8 cellular contexts compared by ENCODE assay signal in genomic region chr16:4426021-4426684, GRCh38. TPM values are rescaled to one million over a fixed set of nuclear protein-coding genes. Genes with fewer than 3 reads are reported as not detected.
A peak's percentile ranks its signal among the peaks of the same experiment; 100 is the strongest.
DNase-seq lines count a peak whose midpoint lies in the region; ATAC-seq and TF ChIP-seq lines count a peak whose summit lies in the region.

No MANE protein-coding gene starts in this region.

- H4K20me1 ChIP-seq in GM23338 (replicated peaks; ENCODE audit: insufficient read depth) (peaks cover 6% of the 10 kb centered on the region), Loucy (ENCODE audit: insufficient read depth, low read length, poor library complexity, severe bottlenecking) (peaks cover 9% of the 10 kb centered on the region)

- no peaks in the 10 kb centered on the region for H3K9me3 ChIP-seq in Loucy (ENCODE audit: insufficient read depth, low read depth, low read length)
- no peaks in the 10 kb centered on the region for H3K9me3 ChIP-seq in mucosa of rectum (ENCODE audit: control insufficient read depth in 2 of 2, low read length in 2 of 2)

- H3K79me2 ChIP-seq in GM23338 (replicated peaks; ENCODE audit: insufficient read depth): peaks cover 47% of the 10 kb centered on the region
- H3K79me2 ChIP-seq in Loucy (ENCODE audit: insufficient read depth, low read length): peaks cover 23% of the 10 kb centered on the region

- H3K4me1 Mint-ChIP-seq in GM23338 (peaks cover 16% of the 10 kb centered on the region), chondrocyte (ENCODE audit: low read depth) (peaks cover 25% of the 10 kb centered on the region)

- H3K9ac ChIP-seq in Loucy (ENCODE audit: low read depth, low read length, poor library complexity, severe bottlenecking): peak overlapping the region; percentile 84
- H3K9ac ChIP-seq in mucosa of rectum (ENCODE audit: low read depth in 1 of 2, low read length in 2 of 2): peak overlapping the region; percentile 95 to 98

- H3K27me3 ChIP-seq in GM23338 (ENCODE audit: insufficient read depth) (no peaks in the 10 kb centered on the region), Loucy (ENCODE audit: insufficient read depth, low read length, poor library complexity, severe bottlenecking) (no peaks in the 10 kb centered on the region), mucosa of rectum (ENCODE audit: control insufficient read depth in 2 of 2, insufficient read depth in 2 of 2, low read length in 2 of 2) (no peaks in the 10 kb centered on the region)

- H3K4me2 ChIP-seq in GM23338 (peak overlapping the region; percentile 96), Loucy (ENCODE audit: low read depth, low read length, poor library complexity, severe bottlenecking) (peak overlapping the region; percentile 94)

- H3K4me3 Mint-ChIP-seq in GM23338 (peak overlapping the region; percentile 97), chondrocyte (ENCODE audit: unreplicated experiment) (peak overlapping the region; percentile 97)

- H3K36me3 Mint-ChIP-seq in GM23338 (ENCODE audit: low read depth) (peaks cover 12% of the 10 kb centered on the region), chondrocyte (ENCODE audit: low read depth) (peaks cover 3% of the 10 kb centered on the region)

- DNase-seq in NCI-H748 (lab: John Stamatoyannopoulos, UW; ENCODE audit: unreplicated experiment) (peak; percentile 37), NCI-H748 treated with DMSO at 0.1 percent for 48 hours (lab: John Stamatoyannopoulos, UW) (no peak), GM23338 (ENCODE audit: low spot score) (peak; percentile 54), chondrocyte (ENCODE audit: low spot score) (no peak), HPDE6-E6E7 (ENCODE audit: extremely low spot score) (no peak)
- DNase-seq in effector CD4-positive, alpha-beta T cell: no peak

- H3F3A ChIP-seq in GM23338 (replicated peaks; ENCODE audit: low read depth): 0 out of 2 replicates have a peak, but pooled peaks cover 4% of the 10 kb centered on the region
- H3F3A ChIP-seq in Loucy (ENCODE audit: low read depth): no peaks in the 10 kb centered on the region

- H2AFZ ChIP-seq in GM23338 (peak overlapping the region; percentile 93), Loucy (ENCODE audit: low read length) (peak overlapping the region; percentile 66)

- peaks cover 16% of the 10 kb centered on the region for H3K4me1 ChIP-seq in GM23338 (ENCODE audit: insufficient read depth)
- H3K4me1 ChIP-seq in Loucy (ENCODE audit: insufficient read depth, low read length, poor library complexity, severe bottlenecking): peaks cover 7% of the 10 kb centered on the region
- peaks cover 14 to 16% of the 10 kb centered on the region in 2 donors for H3K4me1 ChIP-seq in mucosa of rectum (ENCODE audit: control insufficient read depth in 2 of 2, insufficient read depth in 2 of 2, low read length in 2 of 2)

- H3K9me3 Mint-ChIP-seq in GM23338 (no peaks in the 10 kb centered on the region), chondrocyte (ENCODE audit: low read depth) (no peaks in the 10 kb centered on the region)

- H3K4me3 ChIP-seq in GM23338 (peak overlapping the region; percentile 67), Loucy (ENCODE audit: low read length, poor library complexity, severe bottlenecking) (peak overlapping the region; percentile 93), mucosa of rectum (ENCODE audit: low read length in 2 of 2) (peak overlapping the region; percentile 99 to 100)

- ATAC-seq in GM23338: peak; percentile 28

- peaks cover 11% of the 10 kb centered on the region for H3K27me3 Mint-ChIP-seq in GM23338 (ENCODE audit: insufficient read depth, low read depth, poor library complexity)
- no peaks in the 10 kb centered on the region for H3K27me3 Mint-ChIP-seq in chondrocyte (ENCODE audit: low read depth)

- H3K36me3 ChIP-seq in GM23338 (ENCODE audit: insufficient read depth) (no peaks in the 10 kb centered on the region; the same call in 1 of the 2 replicates), Loucy (ENCODE audit: insufficient read depth, low read length) (no peaks in the 10 kb centered on the region), mucosa of rectum (ENCODE audit: control insufficient read depth in 2 of 2, insufficient read depth in 2 of 2, low read length in 2 of 2) (peaks cover 0 to 3% of the 10 kb centered on the region in 2 donors)

- H3K27ac ChIP-seq in GM23338 (ENCODE audit: low read depth) (peak overlapping the region; percentile 95), mucosa of rectum (ENCODE audit: low read depth in 2 of 2, low read length in 2 of 2) (peak overlapping the region; percentile 96 to 99)

- H3K9me2 ChIP-seq in GM23338 (ENCODE audit: insufficient read depth) (no peaks in the 10 kb centered on the region), Loucy (replicated peaks; ENCODE audit: low read depth, low read length) (no peaks in the 10 kb centered on the region)

- TF ChIP-seq CTCF in GM23338 (conservative IDR thresholded peaks at IDR 0.05; ENCODE audit: low read depth in 2 of 2): no peak
- TF ChIP-seq CTCF in Loucy (conservative IDR thresholded peaks at IDR 0.05; ENCODE audit: low read length): no peak
- no peak for TF ChIP-seq CTCF in chondrocyte (IDR thresholded peaks at IDR 0.05)

- H3K27ac Mint-ChIP-seq in GM23338 (peak overlapping the region; percentile 97), chondrocyte (ENCODE audit: unreplicated experiment) (peak overlapping the region; percentile 98)

TF ChIP-seq in GM23338, 12 proteins besides CTCF, POLR2A, EP300 and RAD21 (continues in another document):
- no peak for TF ChIP-seq CREB1 (CRISPR knock-in tag; IDR thresholded peaks at IDR 0.05; ENCODE audit: low read depth)
- TF ChIP-seq EZH2 (IDR thresholded peaks at IDR 0.05; ENCODE audit: low read depth, unreplicated experiment): no peak
- no peak for TF ChIP-seq NANOG (IDR thresholded peaks at IDR 0.05; ENCODE audit: borderline replicate concordance)
- no peak for TF ChIP-seq ETS1 (IDR thresholded peaks at IDR 0.05)
- no peak for TF ChIP-seq ZNF331 (CRISPR knock-in tag; IDR thresholded peaks at IDR 0.05; ENCODE audit: low read depth)
- no peak for TF ChIP-seq STAT1 (IDR thresholded peaks at IDR 0.05; ENCODE audit: unreplicated experiment)
- TF ChIP-seq ZNF114 (CRISPR knock-in tag; IDR thresholded peaks at IDR 0.05): no peak
- no peak for TF ChIP-seq EZH2phosphoT487 (IDR thresholded peaks at IDR 0.05; ENCODE audit: unreplicated experiment)
- no peak for TF ChIP-seq JUNB (IDR thresholded peaks at IDR 0.05; ENCODE audit: unreplicated experiment)

RNA-seq across cellular contexts. Expression of gene DNAJA3, which starts 0.5 kb away (rescaled TPM):
- total RNA-seq in GM23338 (2014; rRNA removed; shearing (Covaris generic)): 75.5 and 75.9 TPM in 2 replicates
- polyA plus RNA-seq in GM23338 (2016; fragmentation: Nextera tagmentation; extraction: Ambion mirVana): 46.6 and 56.3 TPM in 2 replicates
- 27.5 to 28.0 TPM (median 27.8 TPM) in 3 replicates for total RNA-seq in chondrocyte

RNA-seq across cellular contexts. Expression of gene CORO7, which starts 9.8 kb away (rescaled TPM):
- total RNA-seq in GM23338 (2014; rRNA removed; shearing (Covaris generic)): 40.5 and 46.4 TPM in 2 replicates
- 14.2 and 19.1 TPM in 2 replicates for polyA plus RNA-seq in GM23338 (2016; fragmentation: Nextera tagmentation; extraction: Ambion mirVana)
- 18.8 to 26.0 TPM (median 24.6 TPM) in 3 replicates for total RNA-seq in chondrocyte

RNA-seq across cellular contexts. Expression of gene NMRAL1, which starts 48.3 kb away (rescaled TPM):
- 51.8 and 61.7 TPM in 2 replicates for total RNA-seq in GM23338 (2014; rRNA removed; shearing (Covaris generic))
- polyA plus RNA-seq in GM23338 (2016; fragmentation: Nextera tagmentation; extraction: Ambion mirVana): 50.4 and 50.7 TPM in 2 replicates
- total RNA-seq in chondrocyte: 41.0 to 56.3 TPM (median 44.0 TPM) in 3 replicates

RNA-seq across cellular contexts. Expression of gene HMOX2, which starts 50.0 kb away (rescaled TPM):
- 30.1 and 33.0 TPM in 2 replicates for total RNA-seq in GM23338 (2014; rRNA removed; shearing (Covaris generic))
- 38.1 and 40.9 TPM in 2 replicates for polyA plus RNA-seq in GM23338 (2016; fragmentation: Nextera tagmentation; extraction: Ambion mirVana)
- total RNA-seq in chondrocyte: 45.9 to 69.4 TPM (median 46.4 TPM) in 3 replicates

RNA-seq across cellular contexts. Expression of gene VASN, which starts 54.5 kb away (rescaled TPM):
- 15.5 and 16.9 TPM in 2 replicates for total RNA-seq in GM23338 (2014; rRNA removed; shearing (Covaris generic))
- 7.1 and 8.0 TPM in 2 replicates for polyA plus RNA-seq in GM23338 (2016; fragmentation: Nextera tagmentation; extraction: Ambion mirVana)
- 79.7 to 82.0 TPM (median 81.8 TPM) in 3 replicates for total RNA-seq in chondrocyte

Comparison
In these comparisons a context has a peak if more than half of its experiments do, and no peak if none do; other contexts are left out.
1. DNase-seq: peak in NCI-H748 (single experiment) and GM23338 (single experiment); none in NCI-H748 treated with DMSO at 0.1 percent for 48 hours (single experiment), chondrocyte (single experiment), HPDE6-E6E7 (single experiment) and effector CD4-positive, alpha-beta T cell (single experiment).
2. Peak in every context shown above with its lines, with median percentiles within 50 percentile points of each other: H3K4me3 ChIP-seq.